ENCODE assay signal across 21 cellular contexts in genomic region chr17:19510903-19511302, GRCh38. TPM values are rescaled to one million over a fixed set of nuclear protein-coding genes. Genes with fewer than 3 reads are reported as not detected.
DNase-seq lines count a peak whose midpoint lies in the region; ATAC-seq and TF ChIP-seq lines count a peak whose summit lies in the region.
"Had no signal": no experiment of that assay in that cellular context is flagged by ENCODE, and none has a peak within 500 bp of the region (broad histone marks: within the 10 kb centered on the region; RNA-seq: fewer than 3 reads in every experiment).

No MANE protein-coding gene starts in this region.

- H3K27me3 ChIP-seq in neuronal stem cell (ENCODE audit: control insufficient read depth in 3 of 3, insufficient read depth in 3 of 3, low read depth in 1 of 3, low read length in 3 of 3) (no peaks in the 10 kb centered on the region), vagina (no peaks in the 10 kb centered on the region), endodermal cell (ENCODE audit: control insufficient read depth, insufficient read depth, low read length, poor library complexity, severe bottlenecking) (no peaks in the 10 kb centered on the region)
- H3K27me3 ChIP-seq: Peyer's patch, SJCRH30 had no signal

- H3K79me1 ChIP-seq in neuronal stem cell (ENCODE audit: low read depth, low read length), result no peaks in the 10 kb centered on the region

- H3K18ac ChIP-seq in neuronal stem cell (ENCODE audit: low read length), result no peak overlapping the region

- no peak overlapping the region for H3K4me2 ChIP-seq in neuronal stem cell (ENCODE audit: insufficient read depth, low read length, poor library complexity, severe bottlenecking)

- WGBS in neuronal stem cell (ENCODE audit: extremely low coverage in 2 of 2, insufficient read length in 2 of 2, insufficient replicate concordance in 1 of 2), 2 donors, result no CpG with 5 or more reads among the region's 9 CpGs
- WGBS in endodermal cell (ENCODE audit: insufficient coverage in 1 of 2, insufficient read length in 1 of 2), 2 experiments, result 78 to 90% methylated on average over 3 to 9 of the region's 9 CpGs

- DNase-seq in NCI-H82 (lab: John Stamatoyannopoulos, UW) (peak; percentile 26), NCI-H82 treated with DMSO at 0.1 percent for 48 hours (lab: John Stamatoyannopoulos, UW; ENCODE audit: unreplicated experiment) (no peak), neuronal stem cell (ENCODE audit: low spot score) (no peak), vagina (ENCODE audit: extremely low spot score in 2 of 2) (no peak), endodermal cell (no peak), nucleus accumbens (lab: John Stamatoyannopoulos, UW) (no peak), CD14-positive monocyte (ENCODE audit: low spot score) (no peak)
- no peak for DNase-seq in central memory CD8-positive, alpha-beta T cell (ENCODE audit: low spot score in 2 of 2)
- DNase-seq: 8988T; activated CD4-positive, alpha-beta T cell treated with anti-CD3 and anti-CD28 coated beads for 36 hours; AML-193; effector memory CD4-positive, alpha-beta T cell; NCI-H1417; NCI-H446 treated with DMSO at 0.1 percent for 48 hours; Peyer's patch; T-cell had no signal

- no peak overlapping the region for H3K23ac ChIP-seq in neuronal stem cell (ENCODE audit: low read depth, low read length, poor library complexity)

- H3K27ac Mint-ChIP-seq in central memory CD8-positive, alpha-beta T cell (ENCODE audit: low read depth), result peak overlapping the region; percentile 44
- H3K27ac Mint-ChIP-seq in endodermal cell, result no peak overlapping the region
- no peak overlapping the region for H3K27ac Mint-ChIP-seq in CD14-positive monocyte
- H3K27ac Mint-ChIP-seq: activated CD4-positive, alpha-beta T cell treated with anti-CD3 and anti-CD28 coated beads for 36 hours; activated naive CD4-positive, alpha-beta T cell treated with anti-CD3 and anti-CD28 coated beads, Interleukin-2, amount 50 U/mL, for 72 hours; activated T-helper 17 cell treated with anti-CD3 and anti-CD28 coated beads, Interleukin-2, amount 50 U/mL, for 72 hours; T-cell had no signal

- intact Hi-C loops in vagina (cut with DNase I), result loop anchor here (10.0 kb wide), 1 partner anchor 134 kb away; the partner anchor contains the start of gene ALDH3A2
- intact Hi-C loops in CD14-positive monocyte (cut with micrococcal nuclease), result loop anchor here (5.0 kb wide), 3 partner anchors 36 to 256 kb away; partner anchors contain the start of gene ALDH3A2 (in 2 of the 2)

- peak overlapping the region; percentile 35 for H2AFZ ChIP-seq in neuronal stem cell (ENCODE audit: low read length)

- H4K91ac ChIP-seq in neuronal stem cell (ENCODE audit: low read depth, low read length, poor library complexity), result no peak overlapping the region

- H2BK12ac ChIP-seq in neuronal stem cell (ENCODE audit: low read length), result no peak overlapping the region

- H4K8ac ChIP-seq in neuronal stem cell (ENCODE audit: low read depth, low read length), result no peak overlapping the region

- peaks cover 9% of the 10 kb centered on the region for H3K27me3 Mint-ChIP-seq in central memory CD8-positive, alpha-beta T cell
- H3K27me3 Mint-ChIP-seq in endodermal cell (ENCODE audit: insufficient read depth) (no peaks in the 10 kb centered on the region), CD14-positive monocyte (ENCODE audit: low read depth in 3 of 3) (peaks cover 12 to 22% (median 20%) of the 10 kb centered on the region in 3 donors)
- H3K27me3 Mint-ChIP-seq: activated T-helper 17 cell treated with anti-CD3 and anti-CD28 coated beads, Interleukin-2, amount 50 U/mL, for 72 hours had no signal

- H2BK120ac ChIP-seq in neuronal stem cell (ENCODE audit: low read depth, low read length), result no peak overlapping the region

- H3K9ac ChIP-seq in neuronal stem cell (ENCODE audit: low read depth, low read length, poor library complexity) (no peak overlapping the region), endodermal cell (ENCODE audit: extremely low read depth, low read length, poor library complexity, severe bottlenecking) (no peak overlapping the region)

- H3K4me1 Mint-ChIP-seq in central memory CD8-positive, alpha-beta T cell, result peaks cover 17% of the 10 kb centered on the region
- peaks cover 10% of the 10 kb centered on the region for H3K4me1 Mint-ChIP-seq in endodermal cell
- H3K4me1 Mint-ChIP-seq in CD14-positive monocyte, result peaks cover 11% of the 10 kb centered on the region

- H3K36me3 ChIP-seq in neuronal stem cell (replicated peaks in 1 of 2; ENCODE audit: control insufficient read depth in 2 of 2, insufficient read depth in 2 of 2, low read length in 2 of 2) (no peaks in the 10 kb centered on the region), vagina (no peaks in the 10 kb centered on the region), endodermal cell (ENCODE audit: control insufficient read depth, insufficient read depth, low read length) (no peaks in the 10 kb centered on the region)
- H3K36me3 ChIP-seq: Peyer's patch, SJCRH30 had no signal

- no peak overlapping the region for H3K4ac ChIP-seq in neuronal stem cell (ENCODE audit: low read length)

- peaks cover 22% of the 10 kb centered on the region for H3K36me3 Mint-ChIP-seq in central memory CD8-positive, alpha-beta T cell (ENCODE audit: insufficient read depth)
- H3K36me3 Mint-ChIP-seq in endodermal cell (ENCODE audit: low read depth) (no peaks in the 10 kb centered on the region), CD14-positive monocyte (no peaks in the 10 kb centered on the region)

- H3K4me3 ChIP-seq in neuronal stem cell (ENCODE audit: low read length in 2 of 2), result no peak overlapping the region
- no peak overlapping the region for H3K4me3 ChIP-seq in vagina
- no peak overlapping the region for H3K4me3 ChIP-seq in endodermal cell (ENCODE audit: low read length)
- H3K4me3 ChIP-seq: Peyer's patch, SJCRH30 had no signal

- H3K4me3 Mint-ChIP-seq in central memory CD8-positive, alpha-beta T cell, result no peak overlapping the region
- H3K4me3 Mint-ChIP-seq in endodermal cell, result no peak overlapping the region
- H3K4me3 Mint-ChIP-seq in CD14-positive monocyte, result no peak overlapping the region
- H3K4me3 Mint-ChIP-seq: activated CD4-positive, alpha-beta T cell treated with anti-CD3 and anti-CD28 coated beads for 36 hours; activated T-helper 17 cell treated with anti-CD3 and anti-CD28 coated beads, Interleukin-2, amount 50 U/mL, for 72 hours; T-cell had no signal

- no peak for TF ChIP-seq POLR2A in vagina (IDR thresholded peaks at IDR 0.05)

- no peak overlapping the region for H2AK5ac ChIP-seq in neuronal stem cell (ENCODE audit: low read depth, low read length)

- ATAC-seq in central memory CD8-positive, alpha-beta T cell (replicated peaks; ENCODE audit: extremely low read depth, poor library complexity, severe bottlenecking), result no peak
- ATAC-seq: activated CD4-positive, alpha-beta T cell treated with anti-CD3 and anti-CD28 coated beads for 36 hours; activated naive CD4-positive, alpha-beta T cell treated with anti-CD3 and anti-CD28 coated beads, Interleukin-2, amount 50 U/mL, for 72 hours; activated T-helper 17 cell treated with anti-CD3 and anti-CD28 coated beads, Interleukin-2, amount 50 U/mL, for 72 hours; esophagus mucosa; T-cell had no signal

- H2BK15ac ChIP-seq in neuronal stem cell (ENCODE audit: low read length), result no peak overlapping the region

- TF ChIP-seq CTCF in vagina (IDR thresholded peaks at IDR 0.05), result no peak
- TF ChIP-seq CTCF in endodermal cell (conservative IDR thresholded peaks at IDR 0.05), result no peak
- TF ChIP-seq CTCF in CD14-positive monocyte (IDR thresholded peaks at IDR 0.05), result no peak

- H3K9me3 ChIP-seq in neuronal stem cell (replicated peaks in 1 of 2; ENCODE audit: control insufficient read depth in 2 of 2, insufficient read depth in 1 of 2, low read depth in 1 of 2, low read length in 2 of 2) (no peaks in the 10 kb centered on the region), vagina (no peaks in the 10 kb centered on the region), endodermal cell (ENCODE audit: control insufficient read depth, low read length) (no peaks in the 10 kb centered on the region)
- H3K9me3 ChIP-seq: Peyer's patch, SJCRH30 had no signal

- no peak overlapping the region for H2BK5ac ChIP-seq in neuronal stem cell (ENCODE audit: low read length)

- H3K27ac ChIP-seq in neuronal stem cell (replicated peaks; ENCODE audit: low read length) (no peak overlapping the region), vagina (peak overlapping the region; percentile 50), endodermal cell (ENCODE audit: low read depth, low read length) (no peak overlapping the region)
- H3K27ac ChIP-seq: Peyer's patch, SJCRH30 had no signal

- H3K14ac ChIP-seq in neuronal stem cell (ENCODE audit: low read length), result no peak overlapping the region

- peaks cover 5% of the 10 kb centered on the region for H3K9me3 Mint-ChIP-seq in central memory CD8-positive, alpha-beta T cell
- H3K9me3 Mint-ChIP-seq in endodermal cell (no peaks in the 10 kb centered on the region), CD14-positive monocyte (peaks cover 0 to 5% (median 0%) of the 10 kb centered on the region in 7 donors)
- H3K9me3 Mint-ChIP-seq: activated naive CD4-positive, alpha-beta T cell treated with anti-CD3 and anti-CD28 coated beads, Interleukin-2, amount 50 U/mL, for 72 hours; activated T-helper 17 cell treated with anti-CD3 and anti-CD28 coated beads, Interleukin-2, amount 50 U/mL, for 72 hours; T-cell had no signal

- H3K4me1 ChIP-seq in neuronal stem cell (ENCODE audit: control insufficient read depth in 2 of 2, insufficient read depth in 1 of 2, low read depth in 1 of 2, low read length in 2 of 2) (no peaks in the 10 kb centered on the region), vagina (peaks cover 11% of the 10 kb centered on the region), endodermal cell (ENCODE audit: control insufficient read depth, insufficient read depth, low read length) (peaks cover 6% of the 10 kb centered on the region)
- H3K4me1 ChIP-seq: SJCRH30 had no signal

RNA-seq across cellular contexts. Expression of gene SLC47A1, which starts 22.8 kb away (rescaled TPM):
- polyA plus RNA-seq in neuronal stem cell (2013, experiment 1 of 2), result 1.4 TPM
- 1.0 TPM for polyA plus RNA-seq in neuronal stem cell (2013, experiment 2 of 2)
- 29.7 TPM for total RNA-seq in vagina
- total RNA-seq in endodermal cell, result 1 to 10 TPM; 2.5 to 3.1 TPM
- 3.1 TPM for polyA plus RNA-seq in endodermal cell (2013, experiment 1 of 2)
- 2.9 TPM for polyA plus RNA-seq in endodermal cell (2013, experiment 2 of 2)
- polyA plus RNA-seq in CD14-positive monocyte, result 1 to 10 TPM in 1 of 2 donors, under 1 TPM in 1; 0.44 to 2.0 TPM
- total RNA-seq: SJCRH30 had no signal
- polyA plus RNA-seq: IgD-negative memory B cell had no signal
